8 cellular contexts compared by ENCODE assay signal in genomic region chr6:6610031-6610591, GRCh38. TPM values are rescaled to one million over a fixed set of nuclear protein-coding genes. Genes with fewer than 3 reads are reported as not detected.
DNase-seq lines count a peak whose midpoint lies in the region; ATAC-seq and TF ChIP-seq lines count a peak whose summit lies in the region.

No MANE protein-coding gene starts in this region.

- DNase-seq in activated effector memory CD4-positive, alpha-beta T cell treated with anti-CD3 and anti-CD28 coated beads, Interleukin-2, amount 50 U/mL, for 16 hours, result peak; percentile 69
- DNase-seq in activated effector memory CD4-positive, alpha-beta T cell treated with Interleukin-2 at 50 U/mL for 16 hours, result no peak
- DNase-seq in lower leg skin (ENCODE audit: low spot score in 2 of 2) (no peak), hepatocyte (ENCODE audit: low spot score) (no peak), HK-2 (ENCODE audit: unreplicated experiment) (no peak)

- peak; percentile 72 for ATAC-seq in HG03039 (IDR thresholded peaks at IDR 0.05; ENCODE audit: unreplicated experiment)
- peak; percentile 98 for ATAC-seq in stimulated activated memory B cell treated with anti-CD40 and anti-IgM and Interleukin-4, amounts not matched to agents 10 μg/mL and 1 μg/mL and 100 μg/mL, for 72 hours

- TF ChIP-seq CTCF in lower leg skin (IDR thresholded peaks at IDR 0.05) (no peak), hepatocyte (IDR thresholded peaks at IDR 0.05; ENCODE audit: poor library complexity) (no peak)

- H3K9me3 ChIP-seq in hepatocyte (ENCODE audit: low read depth), result no peaks in the 10 kb centered on the region

- H3K27me3 ChIP-seq in hepatocyte, result no peaks in the 10 kb centered on the region

- H3K4me3 Mint-ChIP-seq in T-helper 1 cell treated with Interleukin-12 subunit alpha and Interleukin-12 subunit beta and Interleukin-4 antibody, amounts not matched to agents 30 μg/mL and 1 μg/mL, for 36 hours, result no peak overlapping the region
- H3K4me3 Mint-ChIP-seq in stimulated activated memory B cell treated with anti-CD40 and anti-IgM and Interleukin-4, amounts not matched to agents 10 μg/mL and 1 μg/mL and 100 μg/mL, for 72 hours, result peak overlapping the region; percentile 9

- no peak for TF ChIP-seq POLR2A in lower leg skin (IDR thresholded peaks at IDR 0.05)

- no peaks in the 10 kb centered on the region for H3K36me3 ChIP-seq in hepatocyte (replicated peaks; ENCODE audit: insufficient read depth, low read depth)

- intact Hi-C loops in lower leg skin (cut with DNase I; ENCODE audit: low total_unique reads), result no loop called here

- H3K9me2 ChIP-seq in hepatocyte (replicated peaks; ENCODE audit: insufficient read depth), result no peaks in the 10 kb centered on the region

- H3K27me3 Mint-ChIP-seq in T-helper 1 cell treated with Interleukin-12 subunit alpha and Interleukin-12 subunit beta and Interleukin-4 antibody, amounts not matched to agents 30 μg/mL and 1 μg/mL, for 36 hours (ENCODE audit: low read depth), result no peaks in the 10 kb centered on the region
- no peaks in the 10 kb centered on the region for H3K27me3 Mint-ChIP-seq in stimulated activated memory B cell treated with anti-CD40 and anti-IgM and Interleukin-4, amounts not matched to agents 10 μg/mL and 1 μg/mL and 100 μg/mL, for 72 hours

- peak overlapping the region; percentile 86 for H3K27ac Mint-ChIP-seq in T-helper 1 cell treated with Interleukin-12 subunit alpha and Interleukin-12 subunit beta and Interleukin-4 antibody, amounts not matched to agents 30 μg/mL and 1 μg/mL, for 36 hours
- H3K27ac Mint-ChIP-seq in stimulated activated memory B cell treated with anti-CD40 and anti-IgM and Interleukin-4, amounts not matched to agents 10 μg/mL and 1 μg/mL and 100 μg/mL, for 72 hours, result peak overlapping the region; percentile 80

- H3K79me2 ChIP-seq in hepatocyte, result no peaks in the 10 kb centered on the region

- 85 to 90% methylated on average over 10 of the region's 10 CpGs for WGBS in lower leg skin, 2 donors
- 95% methylated on average over 10 of the region's 10 CpGs for WGBS in hepatocyte (ENCODE audit: low lambda C conversion rate, missing lambda C conversion rate)

- H2AFZ ChIP-seq in hepatocyte, result no peak overlapping the region

- no peaks in the 10 kb centered on the region for H3K4me1 ChIP-seq in hepatocyte (ENCODE audit: insufficient read depth)

- no peak overlapping the region for H3K27ac ChIP-seq in hepatocyte

- H4K20me1 ChIP-seq in hepatocyte (ENCODE audit: insufficient read depth, poor library complexity, severe bottlenecking), result no peaks in the 10 kb centered on the region

- peaks cover 16% of the 10 kb centered on the region for H3K9me3 Mint-ChIP-seq in T-helper 1 cell treated with Interleukin-12 subunit alpha and Interleukin-12 subunit beta and Interleukin-4 antibody, amounts not matched to agents 30 μg/mL and 1 μg/mL, for 36 hours
- no peaks in the 10 kb centered on the region for H3K9me3 Mint-ChIP-seq in stimulated activated memory B cell treated with anti-CD40 and anti-IgM and Interleukin-4, amounts not matched to agents 10 μg/mL and 1 μg/mL and 100 μg/mL, for 72 hours

- H3K4me3 ChIP-seq in lower leg skin (ENCODE audit: low read depth, poor library complexity, severe bottlenecking) (no peak overlapping the region), hepatocyte (no peak overlapping the region)

- no peak overlapping the region for H3K4me2 ChIP-seq in hepatocyte

- peaks cover 23% of the 10 kb centered on the region for H3K36me3 Mint-ChIP-seq in T-helper 1 cell treated with Interleukin-12 subunit alpha and Interleukin-12 subunit beta and Interleukin-4 antibody, amounts not matched to agents 30 μg/mL and 1 μg/mL, for 36 hours (ENCODE audit: low read depth)
- H3K36me3 Mint-ChIP-seq in stimulated activated memory B cell treated with anti-CD40 and anti-IgM and Interleukin-4, amounts not matched to agents 10 μg/mL and 1 μg/mL and 100 μg/mL, for 72 hours, result peaks cover 37% of the 10 kb centered on the region

- H3K4me1 Mint-ChIP-seq in T-helper 1 cell treated with Interleukin-12 subunit alpha and Interleukin-12 subunit beta and Interleukin-4 antibody, amounts not matched to agents 30 μg/mL and 1 μg/mL, for 36 hours (ENCODE audit: low read depth), result peaks cover 53% of the 10 kb centered on the region
- peaks cover 52% of the 10 kb centered on the region for H3K4me1 Mint-ChIP-seq in stimulated activated memory B cell treated with anti-CD40 and anti-IgM and Interleukin-4, amounts not matched to agents 10 μg/mL and 1 μg/mL and 100 μg/mL, for 72 hours

RNA-seq across cellular contexts. Expression of gene LY86, which starts 21.6 kb away (rescaled TPM):
- total RNA-seq in lower leg skin (1 to 10 TPM in 2 of 4 donors, under 1 TPM in 1, not detected in 1; 0.88 to 2.1 (median 1.6) TPM), hepatocyte (0.27 TPM in 1 of 2 replicates, not detected in the other)
- polyA plus RNA-seq in hepatocyte, result 0.60 and 0.82 TPM in 2 replicates
